In genomic region chr17:31877341-31877740, GRCh38 we compare ENCODE assay signal across 30 cellular contexts. TPM values are rescaled to one million over a fixed set of nuclear protein-coding genes. Genes with fewer than 3 reads are reported as not detected.
DNase-seq lines count a peak whose midpoint lies in the region; ATAC-seq and TF ChIP-seq lines count a peak whose summit lies in the region.
"Had no signal": no experiment of that assay in that cellular context is flagged by ENCODE, and none has a peak within 500 bp of the region (broad histone marks: within the 10 kb centered on the region; RNA-seq: fewer than 3 reads in every experiment).

No MANE protein-coding gene starts in this region.

- TF ChIP-seq CTCF in progenitor cell of endocrine pancreas (IDR thresholded peaks at IDR 0.05; ENCODE audit: unreplicated experiment), result no peak

- H3K36me3 ChIP-seq in aorta (ENCODE audit: control insufficient read depth in 1 of 2, insufficient read depth in 2 of 2, low read length in 1 of 2), result peaks cover 5 to 6% of the 10 kb centered on the region in 2 donors

- H3K4me3 ChIP-seq in aorta (ENCODE audit: low read length in 2 of 2), result no peak overlapping the region
- H3K4me3 ChIP-seq: PC-9, testis had no signal

- no peaks in the 10 kb centered on the region for H3K27me3 ChIP-seq in aorta (ENCODE audit: control insufficient read depth in 1 of 2, insufficient read depth in 2 of 2, low read length in 1 of 2)
- H3K27me3 ChIP-seq: dorsolateral prefrontal cortex, testis had no signal

- intact Hi-C loops in activated naive CD4-positive, alpha-beta T cell treated with anti-CD3 and anti-CD28 coated beads for 36 hours (cut with micrococcal nuclease), result no loop called here
- intact Hi-C loops in aorta (cut with DNase I), result no loop called here

- H3K4me1 Mint-ChIP-seq in activated naive CD4-positive, alpha-beta T cell treated with anti-CD3 and anti-CD28 coated beads for 36 hours (ENCODE audit: low read depth), result peaks cover 21% of the 10 kb centered on the region
- H3K4me1 Mint-ChIP-seq in activated naive CD8-positive, alpha-beta T cell treated with anti-CD3 and anti-CD28 coated beads for 36 hours, result peaks cover 22% of the 10 kb centered on the region
- H3K4me1 Mint-ChIP-seq in progenitor cell of endocrine pancreas (ENCODE audit: low read depth), result no peaks in the 10 kb centered on the region
- H3K4me1 Mint-ChIP-seq: central memory CD8-positive, alpha-beta T cell had no signal

- no peak overlapping the region for H3K4me3 Mint-ChIP-seq in activated naive CD4-positive, alpha-beta T cell treated with anti-CD3 and anti-CD28 coated beads for 36 hours
- peak overlapping the region; percentile 66 for H3K4me3 Mint-ChIP-seq in activated naive CD8-positive, alpha-beta T cell treated with anti-CD3 and anti-CD28 coated beads for 36 hours
- H3K4me3 Mint-ChIP-seq in progenitor cell of endocrine pancreas (ENCODE audit: low read depth), result no peak overlapping the region
- H3K4me3 Mint-ChIP-seq: central memory CD8-positive, alpha-beta T cell; neural crest cell; T-helper 2 cell treated with Interferon-gamma antibody and Interleukin-4, amounts not matched to agents 5 μg/mL and 100 μg/mL, for 36 hours had no signal

- no peak for DNase-seq in activated naive CD4-positive, alpha-beta T cell treated with anti-CD3 and anti-CD28 coated beads for 36 hours
- DNase-seq in activated naive CD4-positive, alpha-beta T cell (lab: John Stamatoyannopoulos, UW), result no peak
- no peak for DNase-seq in activated naive CD8-positive, alpha-beta T cell treated with anti-CD3 and anti-CD28 coated beads for 36 hours
- peak; percentile 53 for DNase-seq in glomerular visceral epithelial cell (ENCODE audit: extremely low spot score)
- peak in 1 of 2 donors; percentile 56 for DNase-seq in aorta
- no peak for DNase-seq in HEK293T (ENCODE audit: extremely low spot score)
- no peak for DNase-seq in progenitor cell of endocrine pancreas (ENCODE audit: low spot score, unreplicated experiment)
- DNase-seq: activated CD4-positive, alpha-beta T cell treated with anti-CD3 and anti-CD28 coated beads, Interleukin-2, amount 50 U/mL, for 1 hour; activated CD8-positive, alpha-beta memory T cell treated with anti-CD3 and anti-CD28 coated beads, Interleukin-2, amount 50 U/mL, for 4 hours; activated effector memory CD4-positive, alpha-beta T cell treated with Interleukin-2 at 50 U/mL for 16 hours; amygdala; DMS153; dorsolateral prefrontal cortex; GOT3; IMR-90; left cardiac atrium; mammary epithelial cell; NCI-H1105; NCI-H1930; NCI-H524 treated with DMSO at 0.1 percent for 48 hours; PC-9; stimulated activated CD4-positive, alpha-beta T cell treated with anti-CD3 and anti-CD28 coated beads, Interleukin-15, amount 100 ng/mL, for 24 hours; stimulated activated naive CD4-positive, alpha-beta T cell; testis had no signal

- no peaks in the 10 kb centered on the region for H3K9me3 Mint-ChIP-seq in activated naive CD4-positive, alpha-beta T cell treated with anti-CD3 and anti-CD28 coated beads for 36 hours
- no peaks in the 10 kb centered on the region for H3K9me3 Mint-ChIP-seq in activated naive CD8-positive, alpha-beta T cell treated with anti-CD3 and anti-CD28 coated beads for 36 hours
- no peaks in the 10 kb centered on the region for H3K9me3 Mint-ChIP-seq in progenitor cell of endocrine pancreas (ENCODE audit: low read depth)
- H3K9me3 Mint-ChIP-seq: central memory CD8-positive, alpha-beta T cell; neural crest cell; T-helper 2 cell treated with Interferon-gamma antibody and Interleukin-4, amounts not matched to agents 5 μg/mL and 100 μg/mL, for 36 hours had no signal

- peak; percentile 65 for ATAC-seq in aorta (ENCODE audit: low FRiP score)
- ATAC-seq in GM18858 (IDR thresholded peaks at IDR 0.05; ENCODE audit: unreplicated experiment), result no peak
- ATAC-seq: left cardiac atrium, Right ventricle myocardium inferior, sciatic nerve had no signal

- no peaks in the 10 kb centered on the region for H3K9me3 ChIP-seq in aorta (ENCODE audit: control insufficient read depth, low read length)
- H3K9me3 ChIP-seq: testis had no signal

- no peaks in the 10 kb centered on the region for H3K4me1 ChIP-seq in aorta (ENCODE audit: control insufficient read depth in 1 of 2, insufficient read depth in 2 of 2, low read length in 2 of 2)

- no peaks in the 10 kb centered on the region for H3K27me3 Mint-ChIP-seq in activated naive CD4-positive, alpha-beta T cell treated with anti-CD3 and anti-CD28 coated beads for 36 hours (ENCODE audit: low read depth)
- no peaks in the 10 kb centered on the region for H3K27me3 Mint-ChIP-seq in activated naive CD8-positive, alpha-beta T cell treated with anti-CD3 and anti-CD28 coated beads for 36 hours
- H3K27me3 Mint-ChIP-seq in progenitor cell of endocrine pancreas, result no peaks in the 10 kb centered on the region
- H3K27me3 Mint-ChIP-seq: central memory CD8-positive, alpha-beta T cell had no signal

- POLR2A ChIA-PET in HEK293T (lab: Yijun Ruan, JAX), result no interaction called here

- peaks cover 48% of the 10 kb centered on the region for H3K36me3 Mint-ChIP-seq in activated naive CD4-positive, alpha-beta T cell treated with anti-CD3 and anti-CD28 coated beads for 36 hours (ENCODE audit: low read depth)
- H3K36me3 Mint-ChIP-seq in activated naive CD8-positive, alpha-beta T cell treated with anti-CD3 and anti-CD28 coated beads for 36 hours, result peaks cover 57% of the 10 kb centered on the region
- peaks cover 23% of the 10 kb centered on the region for H3K36me3 Mint-ChIP-seq in progenitor cell of endocrine pancreas (ENCODE audit: insufficient read depth)

- CTCF ChIA-PET in activated naive CD4-positive, alpha-beta T cell treated with anti-CD3 and anti-CD28 coated beads for 36 hours (lab: Charles Lee), result interaction anchor here (0.6 kb wide), 1 partner anchor 24 kb away, joined by 3 read pairs; the partner anchor contains the start of gene UTP6
- CTCF ChIA-PET in HEK293T (lab: Yijun Ruan, JAX), result no interaction called here

- WGBS in aorta, 2 donors, result 5 to 11% methylated on average over 6 of the region's 6 CpGs

- peak overlapping the region in 1 of 2 donors; percentile 80 for H3K27ac ChIP-seq in aorta (ENCODE audit: low read depth in 1 of 2, low read length in 2 of 2)
- H3K27ac ChIP-seq: PC-9, testis had no signal

- peak overlapping the region; percentile 92 for H3K27ac Mint-ChIP-seq in activated naive CD4-positive, alpha-beta T cell treated with anti-CD3 and anti-CD28 coated beads for 36 hours
- peak overlapping the region; percentile 91 for H3K27ac Mint-ChIP-seq in activated naive CD8-positive, alpha-beta T cell treated with anti-CD3 and anti-CD28 coated beads for 36 hours
- no peak overlapping the region for H3K27ac Mint-ChIP-seq in progenitor cell of endocrine pancreas
- H3K27ac Mint-ChIP-seq: T-helper 2 cell treated with Interferon-gamma antibody and Interleukin-4, amounts not matched to agents 5 μg/mL and 100 μg/mL, for 36 hours had no signal

TF ChIP-seq in HEK293T, 16 proteins besides CTCF, POLR2A, EP300 and RAD21:
- no peak for TF ChIP-seq FOXM1 (IDR thresholded peaks at IDR 0.05; ENCODE audit: borderline replicate concordance)
- TF ChIP-seq PKNOX1 (IDR thresholded peaks at IDR 0.05), result no peak
- TF ChIP-seq SUZ12 (IDR thresholded peaks at IDR 0.05), result no peak
- TF ChIP-seq CTBP1 (IDR thresholded peaks at IDR 0.05; ENCODE audit: borderline replicate concordance), result no peak
- TF ChIP-seq BHLHE40 (IDR thresholded peaks at IDR 0.05; ENCODE audit: borderline replicate concordance), result no peak
- TF ChIP-seq ZNF384 (IDR thresholded peaks at IDR 0.05), result no peak
- no peak for TF ChIP-seq ARNT (IDR thresholded peaks at IDR 0.05)
- no peak for TF ChIP-seq NFRKB (IDR thresholded peaks at IDR 0.05)
- no peak for TF ChIP-seq ELF4 (IDR thresholded peaks at IDR 0.05)
- TF ChIP-seq TARDBP (IDR thresholded peaks at IDR 0.05), result no peak
- TF ChIP-seq HDGF (IDR thresholded peaks at IDR 0.05; ENCODE audit: borderline replicate concordance), result no peak
- no peak for TF ChIP-seq SP1 (IDR thresholded peaks at IDR 0.05)
- TF ChIP-seq FOXA1 (IDR thresholded peaks at IDR 0.05), result no peak
- no peak for TF ChIP-seq FOXK2 (IDR thresholded peaks at IDR 0.05)
- TF ChIP-seq L3MBTL2 (conservative IDR thresholded peaks at IDR 0.05), result no peak
- TF ChIP-seq LEF1 (IDR thresholded peaks at IDR 0.05; ENCODE audit: borderline replicate concordance), result no peak

RNA-seq across cellular contexts. Expression of gene COPRS, which starts 18.3 kb away (rescaled TPM):
- total RNA-seq in activated naive CD4-positive, alpha-beta T cell treated with anti-CD3 and anti-CD28 coated beads for 36 hours, result 10 to 100 TPM; 34.4 to 37.6 TPM
- total RNA-seq in activated naive CD8-positive, alpha-beta T cell treated with anti-CD3 and anti-CD28 coated beads for 36 hours, result 10 to 100 TPM; 68.3 to 69.8 TPM
- total RNA-seq in aorta (10 to 100 TPM; 56.9 to 69.2 TPM), progenitor cell of endocrine pancreas (33.6 and 37.8 TPM in 2 replicates)
- polyA plus RNA-seq in aorta, result 100 to 1,000 TPM; 101 to 122 TPM

RNA-seq across cellular contexts. Expression of gene UTP6, which starts 24.2 kb away (rescaled TPM):
- 10 to 100 TPM; 86.1 to 89.6 TPM for total RNA-seq in activated naive CD4-positive, alpha-beta T cell treated with anti-CD3 and anti-CD28 coated beads for 36 hours
- 100 to 1,000 TPM; 167 to 171 TPM for total RNA-seq in activated naive CD8-positive, alpha-beta T cell treated with anti-CD3 and anti-CD28 coated beads for 36 hours
- total RNA-seq in aorta, result 10 to 100 TPM; 46.0 to 52.2 TPM
- polyA plus RNA-seq in aorta, result 10 to 100 TPM; 37.8 to 84.7 TPM
- total RNA-seq in progenitor cell of endocrine pancreas, result 83.6 and 87.5 TPM in 2 replicates

RNA-seq across cellular contexts. Expression of gene SUZ12, which starts 59.5 kb away (rescaled TPM):
- total RNA-seq in activated naive CD4-positive, alpha-beta T cell treated with anti-CD3 and anti-CD28 coated beads for 36 hours, result 10 to 100 TPM; 54.7 to 56.8 TPM
- total RNA-seq in activated naive CD8-positive, alpha-beta T cell treated with anti-CD3 and anti-CD28 coated beads for 36 hours, result 10 to 100 TPM; 79.1 to 85.0 TPM
- 10 to 100 TPM; 18.3 to 20.1 TPM for total RNA-seq in aorta
- 1 to 10 TPM; 8.9 to 9.4 TPM for polyA plus RNA-seq in aorta
- total RNA-seq in progenitor cell of endocrine pancreas, result 37.5 and 38.3 TPM in 2 replicates
